In genomic region chr9:68780735-68781134, GRCh38 we compare ENCODE assay signal across 8 cellular contexts.
DNase-seq lines count a peak whose midpoint lies in the region; ATAC-seq, FAIRE-seq and TF ChIP-seq lines count a peak whose summit lies in the region.

No MANE protein-coding gene starts in this region.

- H3K9me3 ChIP-seq in AG04450 (ENCODE audit: control insufficient read depth, insufficient read depth, low read length) (no peaks in the 10 kb centered on the region), K562 (replicated peaks; ENCODE audit: control insufficient read depth, insufficient read depth, low read depth, low read length) (no peaks in the 10 kb centered on the region)

- intact Hi-C loops in K562 (cut with micrococcal nuclease) = loop anchor here (2.0 to 10.0 kb wide), 2 partner anchors 64 to 218 kb away; no protein-coding TSS in a partner anchor

- no peak overlapping the region for H3K4me3 Mint-ChIP-seq in type B pancreatic cell

- H3K27ac ChIP-seq in AG04450 (ENCODE audit: low read depth, low read length) (no peak overlapping the region), K562 (ENCODE audit: extremely low read depth, low read depth, low read length) (peak overlapping the region; percentile 99), mesendoderm (ENCODE audit: low read depth, low read length) (no peak overlapping the region)

- BruUV-seq in K562 (replicated peaks; lab: Mats Ljungman, UMichigan) = TSS peak; percentile 53

- H3K79me2 ChIP-seq in K562 (ENCODE audit: control insufficient read depth, insufficient read depth, low read length) = peaks cover 93% of the 10 kb centered on the region
- H3K79me2 ChIP-seq in mesendoderm (ENCODE audit: control insufficient read depth, insufficient read depth, low read length) = peaks cover 9% of the 10 kb centered on the region

- DNase-seq in AG04450 (ENCODE audit: low read depth, low spot score) (no peak), HFF-Myc (ENCODE audit: extremely low read depth, low read depth) (no peak), K562 (ENCODE audit: extremely low read depth in 1 of 4, low spot score in 3 of 4) (peak in 1 of 4 experiments; percentile 32), mesendoderm (no peak), NCI-H128 (lab: John Stamatoyannopoulos, UW; ENCODE audit: unreplicated experiment) (no peak), type B pancreatic cell (ENCODE audit: extremely low spot score, unreplicated experiment) (no peak)

- no peaks in the 10 kb centered on the region for H3K9me3 Mint-ChIP-seq in type B pancreatic cell

- no peak overlapping the region for H4K5ac ChIP-seq in mesendoderm (ENCODE audit: low read length)

- no peak overlapping the region for H3K18ac ChIP-seq in mesendoderm (ENCODE audit: low read length)

- H3K27me3 ChIP-seq in AG04450 (ENCODE audit: control insufficient read depth, insufficient read depth, low read length) (no peaks in the 10 kb centered on the region), K562 (ENCODE audit: control insufficient read depth in 2 of 2, insufficient read depth in 2 of 2, low read length in 2 of 2) (no peaks in the 10 kb centered on the region), mesendoderm (ENCODE audit: insufficient read depth, low read length, poor library complexity) (no peaks in the 10 kb centered on the region)

- no peak for TF ChIP-seq EP300 in K562 (IDR thresholded peaks at IDR 0.05; ENCODE audit: low read length)

- no peak for TF ChIP-seq RAD21 in K562 (CRISPR knock-in tag; conservative IDR thresholded peaks at IDR 0.05 in 1 of 2, IDR thresholded peaks at IDR 0.05 in 1 of 2)

- no peak overlapping the region for H2AFZ ChIP-seq in K562 (ENCODE audit: low read depth, low read length)

- no peaks in the 10 kb centered on the region for H3K9me1 ChIP-seq in K562 (ENCODE audit: control insufficient read depth, insufficient read depth, low read length)

- FAIRE-seq in K562 (lab: Jason Lieb, UNC) = peak; percentile 15

- no peak overlapping the region for H4K8ac ChIP-seq in mesendoderm (ENCODE audit: low read depth, low read length)

- no peak overlapping the region for H3K27ac Mint-ChIP-seq in type B pancreatic cell

- ATAC-seq in K562 (peak; percentile 23; the same call in 2 of the 3 replicates), HG02938 (IDR thresholded peaks at IDR 0.05; ENCODE audit: unreplicated experiment) (no peak), HG03457 (IDR thresholded peaks at IDR 0.05; ENCODE audit: unreplicated experiment) (no peak)

- peak overlapping the region; percentile 94 for H3K56ac ChIP-seq in mesendoderm (ENCODE audit: low read length)

- TF ChIP-seq CTCF in AG04450 (IDR thresholded peaks at IDR 0.05; ENCODE audit: low read depth, low read length) (no peak), HFF-Myc (IDR thresholded peaks at IDR 0.05; ENCODE audit: low read depth, low read length, missing control alignments) (no peak), K562 (IDR thresholded peaks at IDR 0.05 in 2 of 3, conservative IDR thresholded peaks at IDR 0.05 in 1 of 3; ENCODE audit: insufficient read depth in 2 of 3, low read depth in 1 of 3, low read length in 3 of 3) (no peak), type B pancreatic cell (conservative IDR thresholded peaks at IDR 0.05) (no peak)

- peak overlapping the region; percentile 82 for H3K4me3 ChIP-seq in AG04450 (ENCODE audit: low read depth, low read length)
- peak overlapping the region; percentile 59 for H3K4me3 ChIP-seq in HFF-Myc (replicated peaks; ENCODE audit: low read depth, low read length)
- H3K4me3 ChIP-seq in K562 = peak overlapping the region; percentile 81
- peak overlapping the region; percentile 92 for H3K4me3 ChIP-seq in mesendoderm (ENCODE audit: low read length)

- H3K27me3 Mint-ChIP-seq in type B pancreatic cell = no peaks in the 10 kb centered on the region

- H3K4me1 ChIP-seq in K562 (replicated peaks in 1 of 2; ENCODE audit: control insufficient read depth in 2 of 2, insufficient read depth in 2 of 2, low read length in 2 of 2) (peaks cover 4 to 35% of the 10 kb centered on the region in 2 experiments), mesendoderm (ENCODE audit: control insufficient read depth, low read depth, low read length) (no peaks in the 10 kb centered on the region)

- H4K20me1 ChIP-seq in K562 (replicated peaks; ENCODE audit: control insufficient read depth, insufficient read depth, low read length) = peaks cover 15% of the 10 kb centered on the region

- in situ Hi-C loops in K562 (cut with MboI) = no loop called here

- peaks cover 12% of the 10 kb centered on the region; the same call in 2 of the 3 replicates for H3K36me3 ChIP-seq in K562 (ENCODE audit: control insufficient read depth, insufficient read depth, low read length)
- H3K36me3 ChIP-seq in mesendoderm (ENCODE audit: control insufficient read depth, insufficient read depth, low read length) = no peaks in the 10 kb centered on the region

- CTCF ChIA-PET in AG04450 (lab: Charles Lee) = interaction anchor here (1.0 to 1.4 kb wide), 2 partner anchors 24 to 197 kb away, joined by 3 to 7 read pairs; no protein-coding TSS in a partner anchor
- CTCF ChIA-PET in K562 (lab: Yijun Ruan, JAX; ENCODE audit: low intra/inter-chr PET ratio) = no interaction called here

- H3K9ac ChIP-seq in K562 (ENCODE audit: insufficient read depth in 1 of 2, low read depth in 2 of 2, low read length in 2 of 2) (peak overlapping the region; percentile 88 to 92; a peak in 3 of 4 replicates), mesendoderm (ENCODE audit: low read length) (peak overlapping the region; percentile 97)

- POLR2A ChIA-PET in AG04450 (lab: Yijun Ruan, JAX) = no interaction called here
- POLR2A ChIA-PET in K562 (lab: Yijun Ruan, JAX) = no interaction called here

- H3K4me1 Mint-ChIP-seq in type B pancreatic cell (ENCODE audit: unreplicated experiment) = no peaks in the 10 kb centered on the region

- peak overlapping the region; percentile 98 for H3K4me2 ChIP-seq in K562 (ENCODE audit: insufficient read depth, low read length)
- peak overlapping the region; percentile 98 for H3K4me2 ChIP-seq in mesendoderm (ENCODE audit: low read length)

- no peak for TF ChIP-seq POLR2A in K562 (conservative IDR thresholded peaks at IDR 0.05)

- no peak overlapping the region for H3K4ac ChIP-seq in mesendoderm (ENCODE audit: low read depth, low read length)

- H2BK5ac ChIP-seq in mesendoderm (ENCODE audit: low read length) = no peak overlapping the region

- WGBS in K562 (ENCODE audit: insufficient coverage, low coverage, missing lambda C conversion rate) = 0% methylated on average over 7 of the region's 7 CpGs
- no CpG with 5 or more reads among the region's 7 CpGs for WGBS in mesendoderm (ENCODE audit: extremely low coverage, insufficient coverage, low lambda C conversion rate)

- no peak overlapping the region for H2BK120ac ChIP-seq in mesendoderm (ENCODE audit: low read depth, low read length)

- peaks cover 11% of the 10 kb centered on the region for H3K79me1 ChIP-seq in mesendoderm (ENCODE audit: low read length)

- no peaks in the 10 kb centered on the region for H3K36me3 Mint-ChIP-seq in type B pancreatic cell

- H3K23ac ChIP-seq in mesendoderm (ENCODE audit: low read length) = no peak overlapping the region

- no peak overlapping the region for H2BK15ac ChIP-seq in mesendoderm (replicated peaks; ENCODE audit: low read depth)

- no peak overlapping the region for H2AK5ac ChIP-seq in mesendoderm (ENCODE audit: low read length)

TF ChIP-seq in K562, 482 proteins besides CTCF, POLR2A, EP300 and RAD21:
- TF ChIP-seq CREB3L1 (IDR thresholded peaks at IDR 0.05; ENCODE audit: borderline replicate concordance, low read depth) (no peak), SMAD4 (CRISPR knock-in tag; conservative IDR thresholded peaks at IDR 0.05) (no peak), TARDBP (IDR thresholded peaks at IDR 0.05) (no peak), ID3 (CRISPR knock-in tag; IDR thresholded peaks at IDR 0.05) (no peak), ID3 (tag; IDR thresholded peaks at IDR 0.05) (no peak), ZNF174 (CRISPR knock-in tag; IDR thresholded peaks at IDR 0.05) (no peak), CAMTA2 (CRISPR knock-in tag; conservative IDR thresholded peaks at IDR 0.05) (no peak), FIP1L1 (IDR thresholded peaks at IDR 0.05; ENCODE audit: low read depth, low read length, poor library complexity, severe bottlenecking) (no peak), PHTF2 (CRISPR knock-in tag; IDR thresholded peaks at IDR 0.05) (no peak), NELFE (IDR thresholded peaks at IDR 0.05; ENCODE audit: insufficient read depth, insufficient read length) (no peak), FOXA3 (CRISPR knock-in tag; conservative IDR thresholded peaks at IDR 0.05 in 1 of 2, IDR thresholded peaks at IDR 0.05 in 1 of 2) (no peak)
TF ChIP-seq in K562: peak in this region for 0.
